In genomic region chr18:63644142-63644541, GRCh38 we compare ENCODE assay signal across 20 cellular contexts. TPM values are rescaled to one million over a fixed set of nuclear protein-coding genes. Genes with fewer than 3 reads are reported as not detected.
"Had no signal": no experiment of that assay in that cellular context is flagged by ENCODE, and none has a peak within 500 bp of the region (broad histone marks: within the 10 kb centered on the region; RNA-seq: fewer than 3 reads in every experiment).

TSS of gene SERPINB4 (minus strand) at chr18:63644256. CDS start at chr18:63643577, 679 bp downstream.

RNA-seq across cellular contexts. Expression of gene SERPINB4, which starts in this region (rescaled TPM):
- total RNA-seq: kidney, left colon, liver, lower lobe of right lung, mesothelial cell of epicardium, mononuclear cell, natural killer cell, occipital lobe, osteocyte, posterior vena cava, psoas muscle, sigmoid colon, spleen, subcutaneous adipose tissue, thoracic aorta, tibial nerve, ureter, uterus had no signal
- polyA plus RNA-seq: immature natural killer cell, liver, small intestine had no signal
